Comparison of ENCODE assay signal across 26 cellular contexts in genomic region chr13:95195146-95195545, GRCh38.
"Had no signal": no experiment of that assay in that cellular context is flagged by ENCODE, and none has a peak within 500 bp of the region (broad histone marks: within the 10 kb centered on the region; RNA-seq: fewer than 3 reads in every experiment).

No MANE protein-coding gene starts in this region.

- H3K36me3 ChIP-seq: adrenal gland, ascending aorta had no signal

- H3K27ac Mint-ChIP-seq: activated B cell treated with CpG ODN at 0.5 μM for 24 hours; activated CD4-positive, alpha-beta T cell treated with anti-CD3 and anti-CD28 coated beads for 36 hours; activated naive CD8-positive, alpha-beta T cell; activated T-cell treated with anti-CD3 and anti-CD28 coated beads, Interleukin-2, amount 50 U/mL, for 24 hours; activated T-helper 17 cell treated with anti-CD3 and anti-CD28 coated beads, Interleukin-2, amount 50 U/mL, for 72 hours; memory B cell; naive B cell; stimulated activated naive B cell treated with anti-CD40 and anti-IgM and Interleukin-4, amounts not matched to agents 10 μg/mL and 1 μg/mL and 100 μg/mL, for 72 hours had no signal

- H3K27me3 ChIP-seq: adrenal gland, ascending aorta, esophagus muscularis mucosa, gastroesophageal sphincter, heart left ventricle, upper lobe of right lung had no signal

- H3K9me3 ChIP-seq: adrenal gland, ascending aorta, esophagus muscularis mucosa, gastroesophageal sphincter, upper lobe of right lung had no signal

- DNase-seq: activated B cell treated with CpG ODN at 0.5 μM for 24 hours; activated CD4-positive, alpha-beta T cell treated with anti-CD3 and anti-CD28 coated beads for 36 hours; activated CD4-positive, alpha-beta T cell treated with anti-CD3 and anti-CD28 coated beads, Interleukin-2, amount 50 U/mL, for 4 hours; activated CD8-positive, alpha-beta memory T cell treated with anti-CD3 and anti-CD28 coated beads for 24 hours; activated CD8-positive, alpha-beta memory T cell treated with anti-CD3 and anti-CD28 coated beads, Interleukin-2, amount 50 U/mL, for 4 hours; activated T-cell treated with anti-CD3 and anti-CD28 coated beads, Interleukin-2, amount 50 U/mL, for 24 hours; central memory CD4-positive, alpha-beta T cell; dermis blood vessel endothelial cell; effector memory CD4-positive, alpha-beta T cell; heart left ventricle; left cardiac atrium; naive B cell; occipital lobe; posterior cingulate gyrus; stimulated activated CD4-positive, alpha-beta T cell treated with anti-CD3 and anti-CD28 coated beads, Interleukin-2, amount 100 ng/mL, for 48 hours; stimulated activated CD8-positive, alpha-beta memory T cell treated with anti-CD3 and anti-CD28 coated beads, Interleukin-4, amount 100 ng/mL, for 48 hours; stimulated activated naive B cell treated with anti-CD40 and anti-IgM and Interleukin-4, amounts not matched to agents 10 μg/mL and 1 μg/mL and 100 μg/mL, for 72 hours; T-helper 1 cell; upper lobe of right lung had no signal

- H3K27me3 Mint-ChIP-seq: activated B cell treated with CpG ODN at 0.5 μM for 24 hours; activated CD4-positive, alpha-beta T cell treated with anti-CD3 and anti-CD28 coated beads for 36 hours; activated naive CD8-positive, alpha-beta T cell; activated T-cell treated with anti-CD3 and anti-CD28 coated beads, Interleukin-2, amount 50 U/mL, for 24 hours; activated T-helper 17 cell treated with anti-CD3 and anti-CD28 coated beads, Interleukin-2, amount 50 U/mL, for 72 hours; memory B cell; naive B cell; stimulated activated naive B cell treated with anti-CD40 and anti-IgM and Interleukin-4, amounts not matched to agents 10 μg/mL and 1 μg/mL and 100 μg/mL, for 72 hours had no signal

- H3K4me1 ChIP-seq: adrenal gland, ascending aorta, esophagus muscularis mucosa, gastroesophageal sphincter had no signal

- H3K4me3 ChIP-seq: adrenal gland, ascending aorta, esophagus muscularis mucosa, gastroesophageal sphincter, heart left ventricle, upper lobe of right lung had no signal

- H3K9me3 Mint-ChIP-seq: activated B cell treated with CpG ODN at 0.5 μM for 24 hours; activated T-helper 17 cell treated with anti-CD3 and anti-CD28 coated beads, Interleukin-2, amount 50 U/mL, for 72 hours; memory B cell had no signal

- H3K4me3 Mint-ChIP-seq: activated B cell treated with CpG ODN at 0.5 μM for 24 hours; activated CD4-positive, alpha-beta T cell treated with anti-CD3 and anti-CD28 coated beads for 36 hours; activated naive CD8-positive, alpha-beta T cell; activated T-cell treated with anti-CD3 and anti-CD28 coated beads, Interleukin-2, amount 50 U/mL, for 24 hours; activated T-helper 17 cell treated with anti-CD3 and anti-CD28 coated beads, Interleukin-2, amount 50 U/mL, for 72 hours; memory B cell; naive B cell; stimulated activated naive B cell treated with anti-CD40 and anti-IgM and Interleukin-4, amounts not matched to agents 10 μg/mL and 1 μg/mL and 100 μg/mL, for 72 hours had no signal

- ATAC-seq: activated CD4-positive, alpha-beta T cell treated with anti-CD3 and anti-CD28 coated beads for 36 hours; activated T-helper 17 cell treated with anti-CD3 and anti-CD28 coated beads, Interleukin-2, amount 50 U/mL, for 72 hours; gastroesophageal sphincter; heart left ventricle; left cardiac atrium; stimulated activated naive B cell treated with anti-CD40 and anti-IgM and Interleukin-4, amounts not matched to agents 10 μg/mL and 1 μg/mL and 100 μg/mL, for 72 hours; upper lobe of right lung had no signal

- H3K27ac ChIP-seq: adrenal gland, ascending aorta, esophagus muscularis mucosa, gastroesophageal sphincter, heart left ventricle, upper lobe of right lung had no signal

- H3K4me1 Mint-ChIP-seq: activated B cell treated with CpG ODN at 0.5 μM for 24 hours; activated T-helper 17 cell treated with anti-CD3 and anti-CD28 coated beads, Interleukin-2, amount 50 U/mL, for 72 hours; memory B cell; naive B cell had no signal
